ENCODE assay signal across 8 cellular contexts in the genomic region with DNA sequence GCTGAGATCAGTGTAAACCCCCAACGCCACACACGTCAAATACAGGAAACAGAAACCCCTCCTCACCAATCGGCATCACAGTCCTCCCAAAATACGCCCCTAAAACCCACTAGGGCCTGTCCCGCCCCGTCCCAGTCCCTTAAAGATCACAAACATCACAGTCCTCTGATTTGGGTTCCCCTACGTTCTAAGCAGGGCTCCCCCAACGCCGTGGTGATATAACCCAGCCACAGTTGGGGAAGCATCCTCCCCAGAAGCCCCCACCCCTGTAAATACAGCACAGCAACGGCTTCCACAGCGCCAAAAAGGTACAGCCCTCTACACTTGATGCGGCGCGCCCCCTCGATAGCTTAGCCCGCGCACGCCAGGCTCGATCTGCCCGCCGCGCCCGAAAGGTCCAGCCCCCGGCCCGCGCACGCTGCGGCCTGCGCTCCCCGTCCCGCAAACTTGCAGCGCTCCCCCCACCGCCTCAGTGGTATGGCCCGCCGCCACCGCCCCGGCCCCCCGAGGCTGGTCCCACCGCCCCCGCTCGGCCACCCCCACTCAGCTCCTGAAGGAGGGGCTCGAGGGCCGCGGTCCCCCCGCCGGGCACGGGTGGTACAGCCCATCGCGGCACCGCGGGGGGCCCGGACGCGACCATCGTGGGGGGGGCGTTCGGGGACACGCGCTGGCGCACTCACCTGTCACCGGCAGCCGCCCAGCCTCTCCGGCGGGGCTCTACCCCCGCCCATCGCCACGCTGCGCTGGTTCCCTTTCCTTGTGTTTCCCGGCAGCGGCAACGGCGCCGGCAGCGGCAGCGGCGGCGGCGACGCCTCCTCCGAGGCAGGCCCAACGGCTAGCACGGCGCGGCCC. TPM values are rescaled to one million over a fixed set of nuclear protein-coding genes. Genes with fewer than 3 reads are reported as not detected.
DNase-seq lines count a peak whose midpoint lies in the region; ATAC-seq and TF ChIP-seq lines count a peak whose summit lies in the region.

A gene (minus strand): TSS at position 845 of the 852 bp plus-strand sequence. CDS start 20,078 bp downstream, outside the sequence.

- peaks cover 49 to 62% (median 58%) of the 10 kb centered on the region in 3 donors for H3K4me1 Mint-ChIP-seq in CD8-positive, alpha-beta memory T cell

- peaks cover 51% of the 10 kb centered on the region for H3K4me1 ChIP-seq in CD8-positive, alpha-beta memory T cell (ENCODE audit: insufficient read depth, low read length)
- H3K4me1 ChIP-seq in uterus: peaks cover 9 to 39% of the 10 kb centered on the region in 2 donors

- H3K4me3 Mint-ChIP-seq in CD8-positive, alpha-beta memory T cell: peak within 1 kb of the TSS; percentile 92 to 98 (median 95)

- no peaks in the 10 kb centered on the region for H3K36me3 ChIP-seq in CD8-positive, alpha-beta memory T cell (ENCODE audit: insufficient read depth, low read length)
- no peaks in the 10 kb centered on the region for H3K36me3 ChIP-seq in uterus

- peaks cover 0 to 26% (median 0%) of the 10 kb centered on the region in 3 donors for H3K36me3 Mint-ChIP-seq in CD8-positive, alpha-beta memory T cell

- H3K9me3 ChIP-seq in CD8-positive, alpha-beta memory T cell (ENCODE audit: low read length): no peaks in the 10 kb centered on the region
- no peaks in the 10 kb centered on the region for H3K9me3 ChIP-seq in uterus

- peaks cover 0 to 2% of the 10 kb centered on the region in 2 donors for H3K27me3 Mint-ChIP-seq in CD8-positive, alpha-beta memory T cell

- peak in 1 of 2 donors; percentile 20 for TF ChIP-seq POLR2A in uterus (IDR thresholded peaks at IDR 0.05)

- DNase-seq in CD8-positive, alpha-beta memory T cell: peak; percentile 72 to 90 (median 78)
- no peak for DNase-seq in HT1080 (ENCODE audit: low read depth)
- DNase-seq in activated naive CD8-positive, alpha-beta T cell treated with anti-CD3 and anti-CD28 coated beads, Interleukin-2, amount 50 U/mL, for 16 hours (ENCODE audit: low read depth, low spot score): peak; percentile 59
- DNase-seq in left cardiac atrium: no peak
- peak; percentile 74 for DNase-seq in putamen (ENCODE audit: low spot score)
- DNase-seq in uterus: peak in 1 of 2 donors; percentile 64

- peak within 1 kb of the TSS; percentile 94 for H3K27ac ChIP-seq in CD8-positive, alpha-beta memory T cell (ENCODE audit: low read depth, low read length)
- H3K27ac ChIP-seq in uterus: peak within 1 kb of the TSS; percentile 94 to 98

- no peaks in the 10 kb centered on the region for H3K9me3 Mint-ChIP-seq in CD8-positive, alpha-beta memory T cell

- peak within 1 kb of the TSS; percentile 92 to 100 (median 99) for H3K27ac Mint-ChIP-seq in CD8-positive, alpha-beta memory T cell

- H3K4me3 ChIP-seq in CD8-positive, alpha-beta memory T cell (ENCODE audit: low read length): peak within 1 kb of the TSS; percentile 85
- peak within 1 kb of the TSS; percentile 61 to 95 for H3K4me3 ChIP-seq in uterus

- H3K27me3 ChIP-seq in CD8-positive, alpha-beta memory T cell (ENCODE audit: insufficient read depth, low read length, poor library complexity, severe bottlenecking): no peaks in the 10 kb centered on the region
- H3K27me3 ChIP-seq in uterus: no peaks in the 10 kb centered on the region

- POLR2A ChIA-PET in CD8-positive, alpha-beta memory T cell (lab: Charles Lee): interaction anchor here (0.6 to 1.6 kb wide), 4 partner anchors 64 to 439 kb away, joined by 3 to 10 read pairs (median 3); a partner anchor contains a TSS

- intact Hi-C loops in left cardiac atrium (cut with DNase I): loop anchor here in 1 of 2 donors (10.0 kb wide), 1 partner anchor 160 kb away; a partner anchor contains a TSS
- intact Hi-C loops in uterus (cut with DNase I; ENCODE audit: low total_unique reads): no loop called here

- CTCF ChIA-PET in CD8-positive, alpha-beta memory T cell (lab: Charles Lee): interaction anchor here (0.9 kb wide), 1 partner anchor 21 kb away, joined by 3 read pairs; no protein-coding TSS in a partner anchor

- no peak for TF ChIP-seq CTCF in uterus (IDR thresholded peaks at IDR 0.05)

- peak; percentile 26 for ATAC-seq in GM19467 (IDR thresholded peaks at IDR 0.05; ENCODE audit: unreplicated experiment)
- peak; percentile 48 for ATAC-seq in SK-N-SH treated with all-trans-retinoic acid at 6 μM for 48 hours
- ATAC-seq in left cardiac atrium: peak; percentile 48 to 58

TF ChIP-seq in SK-N-SH treated with all-trans-retinoic acid at 6 μM for 48 hours, 23 proteins besides CTCF, POLR2A, EP300 and RAD21:
- TF ChIP-seq, protein P1, sequence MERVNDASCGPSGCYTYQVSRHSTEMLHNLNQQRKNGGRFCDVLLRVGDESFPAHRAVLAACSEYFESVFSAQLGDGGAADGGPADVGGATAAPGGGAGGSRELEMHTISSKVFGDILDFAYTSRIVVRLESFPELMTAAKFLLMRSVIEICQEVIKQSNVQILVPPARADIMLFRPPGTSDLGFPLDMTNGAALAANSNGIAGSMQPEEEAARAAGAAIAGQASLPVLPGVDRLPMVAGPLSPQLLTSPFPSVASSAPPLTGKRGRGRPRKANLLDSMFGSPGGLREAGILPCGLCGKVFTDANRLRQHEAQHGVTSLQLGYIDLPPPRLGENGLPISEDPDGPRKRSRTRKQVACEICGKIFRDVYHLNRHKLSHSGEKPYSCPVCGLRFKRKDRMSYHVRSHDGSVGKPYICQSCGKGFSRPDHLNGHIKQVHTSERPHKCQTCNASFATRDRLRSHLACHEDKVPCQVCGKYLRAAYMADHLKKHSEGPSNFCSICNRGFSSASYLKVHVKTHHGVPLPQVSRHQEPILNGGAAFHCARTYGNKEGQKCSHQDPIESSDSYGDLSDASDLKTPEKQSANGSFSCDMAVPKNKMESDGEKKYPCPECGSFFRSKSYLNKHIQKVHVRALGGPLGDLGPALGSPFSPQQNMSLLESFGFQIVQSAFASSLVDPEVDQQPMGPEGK (CRISPR knock-in tag; IDR thresholded peaks at IDR 0.05; ENCODE audit: borderline replicate concordance): no peak
- TF ChIP-seq ZNF8 (CRISPR knock-in tag; IDR thresholded peaks at IDR 0.05) (no peak), BACH2 (CRISPR knock-in tag; IDR thresholded peaks at IDR 0.05; ENCODE audit: borderline replicate concordance) (no peak), ZFP30 (CRISPR knock-in tag; IDR thresholded peaks at IDR 0.05) (no peak), RARB (CRISPR knock-in tag; IDR thresholded peaks at IDR 0.05) (no peak), ISL1 (CRISPR knock-in tag; IDR thresholded peaks at IDR 0.05) (no peak), SNAI2 (CRISPR knock-in tag; IDR thresholded peaks at IDR 0.05) (no peak), GLIS3 (CRISPR knock-in tag; IDR thresholded peaks at IDR 0.05) (no peak), OSR1 (CRISPR knock-in tag; IDR thresholded peaks at IDR 0.05) (no peak), ESRRG (CRISPR knock-in tag; IDR thresholded peaks at IDR 0.05) (no peak), CSDC2 (CRISPR knock-in tag; IDR thresholded peaks at IDR 0.05) (no peak)
- TF ChIP-seq, protein P2, sequence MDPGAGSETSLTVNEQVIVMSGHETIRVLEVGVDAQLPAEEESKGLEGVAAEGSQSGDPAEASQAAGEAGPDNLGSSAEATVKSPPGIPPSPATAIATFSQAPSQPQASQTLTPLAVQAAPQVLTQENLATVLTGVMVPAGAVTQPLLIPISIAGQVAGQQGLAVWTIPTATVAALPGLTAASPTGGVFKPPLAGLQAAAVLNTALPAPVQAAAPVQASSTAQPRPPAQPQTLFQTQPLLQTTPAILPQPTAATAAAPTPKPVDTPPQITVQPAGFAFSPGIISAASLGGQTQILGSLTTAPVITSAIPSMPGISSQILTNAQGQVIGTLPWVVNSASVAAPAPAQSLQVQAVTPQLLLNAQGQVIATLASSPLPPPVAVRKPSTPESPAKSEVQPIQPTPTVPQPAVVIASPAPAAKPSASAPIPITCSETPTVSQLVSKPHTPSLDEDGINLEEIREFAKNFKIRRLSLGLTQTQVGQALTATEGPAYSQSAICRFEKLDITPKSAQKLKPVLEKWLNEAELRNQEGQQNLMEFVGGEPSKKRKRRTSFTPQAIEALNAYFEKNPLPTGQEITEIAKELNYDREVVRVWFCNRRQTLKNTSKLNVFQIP (CRISPR knock-in tag; IDR thresholded peaks at IDR 0.05; ENCODE audit: borderline replicate concordance, low read depth): no peak
- TF ChIP-seq, protein P3, sequence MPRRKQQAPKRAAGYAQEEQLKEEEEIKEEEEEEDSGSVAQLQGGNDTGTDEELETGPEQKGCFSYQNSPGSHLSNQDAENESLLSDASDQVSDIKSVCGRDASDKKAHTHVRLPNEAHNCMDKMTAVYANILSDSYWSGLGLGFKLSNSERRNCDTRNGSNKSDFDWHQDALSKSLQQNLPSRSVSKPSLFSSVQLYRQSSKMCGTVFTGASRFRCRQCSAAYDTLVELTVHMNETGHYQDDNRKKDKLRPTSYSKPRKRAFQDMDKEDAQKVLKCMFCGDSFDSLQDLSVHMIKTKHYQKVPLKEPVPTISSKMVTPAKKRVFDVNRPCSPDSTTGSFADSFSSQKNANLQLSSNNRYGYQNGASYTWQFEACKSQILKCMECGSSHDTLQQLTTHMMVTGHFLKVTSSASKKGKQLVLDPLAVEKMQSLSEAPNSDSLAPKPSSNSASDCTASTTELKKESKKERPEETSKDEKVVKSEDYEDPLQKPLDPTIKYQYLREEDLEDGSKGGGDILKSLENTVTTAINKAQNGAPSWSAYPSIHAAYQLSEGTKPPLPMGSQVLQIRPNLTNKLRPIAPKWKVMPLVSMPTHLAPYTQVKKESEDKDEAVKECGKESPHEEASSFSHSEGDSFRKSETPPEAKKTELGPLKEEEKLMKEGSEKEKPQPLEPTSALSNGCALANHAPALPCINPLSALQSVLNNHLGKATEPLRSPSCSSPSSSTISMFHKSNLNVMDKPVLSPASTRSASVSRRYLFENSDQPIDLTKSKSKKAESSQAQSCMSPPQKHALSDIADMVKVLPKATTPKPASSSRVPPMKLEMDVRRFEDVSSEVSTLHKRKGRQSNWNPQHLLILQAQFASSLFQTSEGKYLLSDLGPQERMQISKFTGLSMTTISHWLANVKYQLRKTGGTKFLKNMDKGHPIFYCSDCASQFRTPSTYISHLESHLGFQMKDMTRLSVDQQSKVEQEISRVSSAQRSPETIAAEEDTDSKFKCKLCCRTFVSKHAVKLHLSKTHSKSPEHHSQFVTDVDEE (CRISPR knock-in tag; IDR thresholded peaks at IDR 0.05): no peak

RNA-seq across cellular contexts. Expression of the gene that starts here (rescaled TPM):
- 100 to 1,000 TPM; 124 to 132 TPM for total RNA-seq in CD8-positive, alpha-beta memory T cell
- 27.0 TPM for polyA plus RNA-seq in CD8-positive, alpha-beta memory T cell
- 122 and 185 TPM in 2 replicates for total RNA-seq in HT1080 (2014; rRNA removed; shearing (Covaris generic))
- polyA plus RNA-seq in HT1080 (2015; cell fraction: cytosol; rRNA removed): 93.6 and 99.0 TPM in 2 replicates
- polyA plus RNA-seq in HT1080 (2015; cell fraction: nucleus; rRNA removed): 232 and 256 TPM in 2 replicates
- total RNA-seq in left cardiac atrium: 100 to 1,000 TPM; 110 to 119 TPM
- 100 to 1,000 TPM in 2 of 4 donors, 10 to 100 TPM in 2; 32.6 to 177 (median 95.2) TPM for total RNA-seq in uterus

Comparison
In these comparisons a context has a peak if more than half of its experiments do, and no peak if none do; other contexts are left out.
1. DNase-seq: peak in CD8-positive, alpha-beta memory T cell (5 of 5), activated naive CD8-positive, alpha-beta T cell treated with anti-CD3 and anti-CD28 coated beads, Interleukin-2, amount 50 U/mL, for 16 hours (single experiment) and putamen (single experiment); none in HT1080 (single experiment) and left cardiac atrium (single experiment).
2. Peak in every context shown above with its lines, with median percentiles within 50 percentile points of each other: ATAC-seq.